Comparison of ENCODE assay signal across 8 cellular contexts in the genomic region with DNA sequence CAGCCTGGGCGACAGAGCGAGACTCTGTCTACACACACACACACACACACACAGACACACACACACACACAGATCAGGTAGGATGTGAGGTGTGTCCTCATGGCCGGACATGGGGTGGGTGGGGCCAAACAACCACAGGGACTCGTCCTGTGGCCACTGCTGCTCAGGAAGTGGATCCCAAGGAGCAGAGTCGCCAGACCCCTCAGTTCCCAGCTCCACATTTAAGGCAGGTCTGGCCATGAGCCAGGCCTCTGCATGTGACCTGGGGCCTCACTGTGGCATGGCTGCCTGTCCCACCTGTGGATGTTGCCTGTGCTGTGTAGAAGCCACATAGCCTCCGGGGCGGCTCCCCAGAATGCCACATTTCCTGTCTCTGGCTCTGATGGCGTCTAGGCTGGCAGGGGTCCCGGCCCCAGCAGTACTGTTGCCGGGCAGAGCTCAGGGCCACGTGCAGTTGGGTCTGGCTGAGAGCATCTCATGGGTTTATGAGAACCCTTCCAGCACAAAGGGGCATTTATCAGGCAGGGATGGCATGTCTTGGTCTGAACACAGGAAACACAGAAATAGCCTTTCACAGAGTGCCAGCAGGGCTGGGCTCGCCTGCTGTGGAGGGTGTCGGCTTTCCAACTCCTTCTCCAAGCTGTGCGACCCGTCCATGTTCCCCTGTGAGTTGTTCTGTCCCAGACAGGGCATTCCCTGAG. TPM values are rescaled to one million over a fixed set of nuclear protein-coding genes. Genes with fewer than 3 reads are reported as not detected.
DNase-seq lines count a peak whose midpoint lies in the region; ATAC-seq and TF ChIP-seq lines count a peak whose summit lies in the region.

No MANE protein-coding gene starts in this region.

- TF ChIP-seq CTCF in osteocyte (IDR thresholded peaks at IDR 0.05) (no peak), mesothelial cell of epicardium (IDR thresholded peaks at IDR 0.05; ENCODE audit: unreplicated experiment) (no peak)

- H3K27ac ChIP-seq in cingulate gyrus (ENCODE audit: low read depth, low read length) = peak overlapping the region; percentile 73

- H3K36me3 Mint-ChIP-seq in IgD-negative memory B cell (peaks cover 2% of the 10 kb centered on the region), osteocyte (ENCODE audit: unreplicated experiment) (no peaks in the 10 kb centered on the region), mesothelial cell of epicardium (no peaks in the 10 kb centered on the region)

- ATAC-seq in GM21447 (IDR thresholded peaks at IDR 0.05; ENCODE audit: unreplicated experiment) (no peak), GM21737 (IDR thresholded peaks at IDR 0.05; ENCODE audit: unreplicated experiment) (no peak)

- H3K27ac Mint-ChIP-seq in IgD-negative memory B cell = peak overlapping the region; percentile 10 to 92 (median 82)
- peak overlapping the region; percentile 78 for H3K27ac Mint-ChIP-seq in osteocyte (ENCODE audit: unreplicated experiment)
- H3K27ac Mint-ChIP-seq in mesothelial cell of epicardium = no peak overlapping the region

- peak; percentile 53 for DNase-seq in activated CD4-positive, alpha-beta T cell treated with anti-CD3 and anti-CD28 coated beads for 48 hours
- no peak for DNase-seq in osteocyte (ENCODE audit: extremely low spot score, unreplicated experiment)
- no peak for DNase-seq in mesothelial cell of epicardium (ENCODE audit: low spot score in 2 of 2, unreplicated experiment in 2 of 2)
- no peak for DNase-seq in SIG-M5 treated with dmso at 0.1 percent for 504 hours (lab: John Stamatoyannopoulos, UW; ENCODE audit: unreplicated experiment)

- H3K27me3 Mint-ChIP-seq in IgD-negative memory B cell (peaks cover 3% of the 10 kb centered on the region), osteocyte (ENCODE audit: unreplicated experiment) (no peaks in the 10 kb centered on the region), mesothelial cell of epicardium (ENCODE audit: low read depth) (no peaks in the 10 kb centered on the region)

- peaks cover 4 to 12% (median 12%) of the 10 kb centered on the region in 3 donors for H3K4me1 Mint-ChIP-seq in IgD-negative memory B cell
- peaks cover 8% of the 10 kb centered on the region for H3K4me1 Mint-ChIP-seq in osteocyte (ENCODE audit: unreplicated experiment)
- peaks cover 6% of the 10 kb centered on the region for H3K4me1 Mint-ChIP-seq in mesothelial cell of epicardium

- H3K9me3 Mint-ChIP-seq in IgD-negative memory B cell (peaks cover 0 to 8% (median 5%) of the 10 kb centered on the region in 3 donors), osteocyte (ENCODE audit: unreplicated experiment) (no peaks in the 10 kb centered on the region), mesothelial cell of epicardium (no peaks in the 10 kb centered on the region)

- H3K4me3 Mint-ChIP-seq in IgD-negative memory B cell (peak overlapping the region in 2 of 4 donors; percentile 60 to 72), osteocyte (ENCODE audit: unreplicated experiment) (no peak overlapping the region), mesothelial cell of epicardium (no peak overlapping the region)

RNA-seq across cellular contexts. Expression of a gene that starts 9.9 kb away (rescaled TPM):
- polyA plus RNA-seq in IgD-negative memory B cell = 8.3 TPM
- total RNA-seq in osteocyte (28.1 and 32.9 TPM in 2 replicates), mesothelial cell of epicardium (33.7 to 35.6 TPM (median 34.7 TPM) in 3 replicates)

RNA-seq across cellular contexts. Expression of a gene that starts 40.0 kb away (rescaled TPM):
- polyA plus RNA-seq in IgD-negative memory B cell = 0.18 TPM
- total RNA-seq in osteocyte = not detected in 2 replicates
- total RNA-seq in mesothelial cell of epicardium = 57.0 to 66.0 TPM (median 57.5 TPM) in 3 replicates

RNA-seq across cellular contexts. Expression of a gene that starts 48.0 kb away (rescaled TPM):
- 36.2 TPM for polyA plus RNA-seq in IgD-negative memory B cell
- total RNA-seq in osteocyte (35.8 and 42.9 TPM in 2 replicates), mesothelial cell of epicardium (19.4 to 22.6 TPM (median 20.1 TPM) in 3 replicates)

Comparison
In these comparisons a context has a peak if more than half of its experiments do, and no peak if none do; other contexts are left out.
1. RNA of a gene that starts 40.0 kb away (total RNA-seq): 57.0 to 66.0 TPM in mesothelial cell of epicardium; not detected in osteocyte; every median in the first group is over 10 times any median in the second.